Comparison of ENCODE assay signal across 2 cellular contexts in the genomic region with DNA sequence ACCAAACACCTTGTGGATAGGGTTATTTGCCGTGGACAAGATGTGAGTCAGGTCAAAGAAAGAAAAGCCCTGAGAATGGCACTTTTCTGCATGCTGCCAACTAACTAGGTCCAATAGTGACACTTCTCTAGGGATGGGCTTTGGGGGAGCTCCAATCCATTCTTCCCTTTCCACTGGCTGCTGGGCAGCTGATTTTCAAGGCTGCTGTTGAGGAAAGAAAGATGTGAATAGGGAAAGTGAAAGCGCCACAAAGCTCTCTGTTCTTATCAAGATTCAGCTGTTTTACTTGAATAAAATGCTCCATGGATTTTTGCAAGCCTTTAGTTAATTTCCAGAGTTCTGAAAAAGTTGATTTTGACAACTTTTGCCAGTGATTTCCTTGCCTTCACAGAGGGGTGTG.
TF ChIP-seq lines count a peak whose summit lies in the region.

No MANE protein-coding gene starts in this region.

TF ChIP-seq in liver, 16 proteins besides CTCF, POLR2A, EP300 and RAD21 (continued from another document):
- TF ChIP-seq REST (IDR thresholded peaks at IDR 0.05) (no peak), RXRA (IDR thresholded peaks at IDR 0.05) (no peak), TAF1 (conservative IDR thresholded peaks at IDR 0.05) (no peak), HNF4G (IDR thresholded peaks at IDR 0.05) (no peak), JUND (IDR thresholded peaks at IDR 0.05) (no peak), FOXA2 (IDR thresholded peaks at IDR 0.05) (no peak), EGR1 (IDR thresholded peaks at IDR 0.05; ENCODE audit: low read depth in 2 of 2) (no peak), FOXA1 (IDR thresholded peaks at IDR 0.05) (no peak), SP1 (IDR thresholded peaks at IDR 0.05) (no peak), YY1 (IDR thresholded peaks at IDR 0.05) (no peak), NR2F2 (IDR thresholded peaks at IDR 0.05) (no peak), MAX (IDR thresholded peaks at IDR 0.05) (no peak)
- TF ChIP-seq, protein P1, sequence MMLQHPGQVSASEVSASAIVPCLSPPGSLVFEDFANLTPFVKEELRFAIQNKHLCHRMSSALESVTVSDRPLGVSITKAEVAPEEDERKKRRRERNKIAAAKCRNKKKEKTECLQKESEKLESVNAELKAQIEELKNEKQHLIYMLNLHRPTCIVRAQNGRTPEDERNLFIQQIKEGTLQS (IDR thresholded peaks at IDR 0.05): no peak
- TF ChIP-seq, protein P2, sequence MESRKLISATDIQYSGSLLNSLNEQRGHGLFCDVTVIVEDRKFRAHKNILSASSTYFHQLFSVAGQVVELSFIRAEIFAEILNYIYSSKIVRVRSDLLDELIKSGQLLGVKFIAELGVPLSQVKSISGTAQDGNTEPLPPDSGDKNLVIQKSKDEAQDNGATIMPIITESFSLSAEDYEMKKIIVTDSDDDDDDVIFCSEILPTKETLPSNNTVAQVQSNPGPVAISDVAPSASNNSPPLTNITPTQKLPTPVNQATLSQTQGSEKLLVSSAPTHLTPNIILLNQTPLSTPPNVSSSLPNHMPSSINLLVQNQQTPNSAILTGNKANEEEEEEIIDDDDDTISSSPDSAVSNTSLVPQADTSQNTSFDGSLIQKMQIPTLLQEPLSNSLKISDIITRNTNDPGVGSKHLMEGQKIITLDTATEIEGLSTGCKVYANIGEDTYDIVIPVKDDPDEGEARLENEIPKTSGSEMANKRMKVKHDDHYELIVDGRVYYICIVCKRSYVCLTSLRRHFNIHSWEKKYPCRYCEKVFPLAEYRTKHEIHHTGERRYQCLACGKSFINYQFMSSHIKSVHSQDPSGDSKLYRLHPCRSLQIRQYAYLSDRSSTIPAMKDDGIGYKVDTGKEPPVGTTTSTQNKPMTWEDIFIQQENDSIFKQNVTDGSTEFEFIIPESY (IDR thresholded peaks at IDR 0.05): no peak

TF ChIP-seq in HepG2, 621 proteins besides CTCF, POLR2A, EP300 and RAD21 (continued from another document):
- TF ChIP-seq HOMEZ (CRISPR knock-in tag; IDR thresholded peaks at IDR 0.05; ENCODE audit: low read depth) (no peak), SMARCE1 (IDR thresholded peaks at IDR 0.05; ENCODE audit: borderline replicate concordance) (no peak), ZNF773 (CRISPR knock-in tag; IDR thresholded peaks at IDR 0.05; ENCODE audit: borderline replicate concordance) (no peak), MTA3 (CRISPR knock-in tag; IDR thresholded peaks at IDR 0.05) (no peak)
- TF ChIP-seq, protein P3, sequence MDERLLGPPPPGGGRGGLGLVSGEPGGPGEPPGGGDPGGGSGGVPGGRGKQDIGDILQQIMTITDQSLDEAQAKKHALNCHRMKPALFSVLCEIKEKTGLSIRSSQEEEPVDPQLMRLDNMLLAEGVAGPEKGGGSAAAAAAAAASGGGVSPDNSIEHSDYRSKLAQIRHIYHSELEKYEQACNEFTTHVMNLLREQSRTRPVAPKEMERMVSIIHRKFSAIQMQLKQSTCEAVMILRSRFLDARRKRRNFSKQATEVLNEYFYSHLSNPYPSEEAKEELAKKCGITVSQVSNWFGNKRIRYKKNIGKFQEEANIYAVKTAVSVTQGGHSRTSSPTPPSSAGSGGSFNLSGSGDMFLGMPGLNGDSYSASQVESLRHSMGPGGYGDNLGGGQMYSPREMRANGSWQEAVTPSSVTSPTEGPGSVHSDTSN (CRISPR knock-in tag; IDR thresholded peaks at IDR 0.05): no peak
TF ChIP-seq in HepG2: peak in this region for 0.
